ENCODE assay signal across 8 cellular contexts in the genomic region with DNA sequence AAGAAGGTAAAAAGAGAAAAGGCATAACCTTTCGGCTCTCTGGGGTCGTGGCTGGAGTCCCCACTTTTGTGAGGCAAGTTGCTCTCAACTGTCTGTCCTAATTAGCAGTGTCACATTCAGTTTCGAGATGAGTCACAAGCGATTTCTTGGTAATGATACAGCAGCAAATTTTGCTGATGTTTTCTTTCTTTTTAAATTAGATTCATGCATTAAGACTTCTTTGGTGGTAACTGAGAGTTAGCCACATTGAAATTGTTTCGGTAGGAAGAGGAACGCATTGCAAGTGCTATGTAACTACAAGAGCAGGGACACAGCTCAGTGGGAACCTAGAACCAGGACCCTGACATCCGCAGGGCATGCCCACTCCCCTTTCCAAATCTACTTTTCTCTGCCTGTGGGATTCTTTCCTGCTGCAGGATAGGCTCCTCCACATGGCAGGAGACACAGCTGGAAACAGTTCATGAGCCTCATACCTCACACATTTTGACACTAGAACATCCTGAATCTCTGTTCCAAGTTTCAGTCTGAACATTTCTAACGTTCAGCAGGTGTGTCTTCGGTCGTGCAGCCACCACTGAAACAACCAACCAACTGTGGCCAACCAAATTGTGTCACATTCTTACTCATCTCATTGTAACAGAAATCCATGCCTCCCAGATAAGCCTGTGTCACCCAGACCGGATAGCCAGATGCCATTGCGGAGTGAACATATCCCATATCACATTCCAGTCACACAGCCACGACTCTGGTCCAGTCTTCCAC.
DNase-seq lines count a peak whose midpoint lies in the region; ATAC-seq, FAIRE-seq and TF ChIP-seq lines count a peak whose summit lies in the region.
"Had no signal": no experiment of that assay in that cellular context is flagged by ENCODE, and none has a peak within 500 bp of the region (broad histone marks: within the 10 kb centered on the region; RNA-seq: fewer than 3 reads in every experiment).

No MANE protein-coding gene starts in this region.

- H3K4me3 Mint-ChIP-seq in WTC11 = no peak overlapping the region
- H3K4me3 Mint-ChIP-seq in nephron progenitor cell = no peak overlapping the region
- H3K4me3 Mint-ChIP-seq: activated naive CD4-positive, alpha-beta T cell treated with anti-CD3 and anti-CD28 coated beads, Interleukin-2, amount 10 ng/mL, durations not matched to agents 7 days and 5 days had no signal

- H3K4me1 Mint-ChIP-seq in WTC11 (0 out of 2 replicates have a peak, but pooled peaks cover 3% of the 10 kb centered on the region), nephron progenitor cell (no peaks in the 10 kb centered on the region)
- H3K4me1 Mint-ChIP-seq: activated naive CD4-positive, alpha-beta T cell treated with anti-CD3 and anti-CD28 coated beads, Interleukin-2, amount 10 ng/mL, durations not matched to agents 7 days and 5 days had no signal

- TF ChIP-seq CTCF in GM12878 (IDR thresholded peaks at IDR 0.05 in 2 of 3, conservative IDR thresholded peaks at IDR 0.05 in 1 of 3; ENCODE audit: control insufficient read depth in 2 of 3, extremely low read depth in 1 of 3, insufficient read depth in 1 of 3, low read depth in 3 of 3, low read length in 3 of 3) (no peak), WTC11 (IDR thresholded peaks at IDR 0.05) (no peak), nephron progenitor cell (IDR thresholded peaks at IDR 0.05) (no peak)

- H4K20me1 ChIP-seq in GM12878 (ENCODE audit: control insufficient read depth, insufficient read depth) = no peaks in the 10 kb centered on the region

- peak; percentile 88 for FAIRE-seq in GM12878 (lab: Jason Lieb, UNC)

- peak; percentile 64 to 95 for TF ChIP-seq EP300 in GM12878 (IDR thresholded peaks at IDR 0.05; ENCODE audit: borderline replicate concordance in 1 of 2, control insufficient read depth in 1 of 2, low read depth in 2 of 2, low read length in 2 of 2)

- H3K4me3 ChIP-seq in GM12878 = peak overlapping the region; percentile 51

- DNase-seq in GM12878 (ENCODE audit: low read depth, low spot score) = peak; percentile 91
- no peak for DNase-seq in left colon
- DNase-seq in WTC11 (ENCODE audit: low spot score) = no peak
- DNase-seq in nephron progenitor cell = no peak
- DNase-seq: activated naive CD4-positive, alpha-beta T cell treated with anti-CD3 and anti-CD28 coated beads, Interleukin-2, amount 10 ng/mL, durations not matched to agents 7 days and 5 days had no signal

- ATAC-seq in GM18867 (IDR thresholded peaks at IDR 0.05; ENCODE audit: unreplicated experiment) (peak; percentile 84), GM21423 (IDR thresholded peaks at IDR 0.05; ENCODE audit: unreplicated experiment) (peak; percentile 60), HG03103 (IDR thresholded peaks at IDR 0.05; ENCODE audit: low read depth, unreplicated experiment) (peak; percentile 69), GM12878 (peak; percentile 88), left colon (no peak), WTC11 (no peak)

- H3K27ac ChIP-seq in GM12878 (ENCODE audit: control insufficient read depth, insufficient read depth) = peak overlapping the region; percentile 91

- no peaks in the 10 kb centered on the region for H3K79me2 ChIP-seq in GM12878 (ENCODE audit: control insufficient read depth, insufficient read depth, low read length)

- intact Hi-C loops in GM12878 (cut with micrococcal nuclease; ENCODE audit: unreplicated experiment) (loop anchor here (1.0 to 5.0 kb wide), 2 partner anchors 44 to 466 kb away; no protein-coding TSS in a partner anchor), left colon (cut with DNase I, micrococcal nuclease) (no loop called here)

- no peaks in the 10 kb centered on the region for H3K9me3 Mint-ChIP-seq in WTC11
- H3K9me3 Mint-ChIP-seq in nephron progenitor cell = no peaks in the 10 kb centered on the region

- no peak for TF ChIP-seq POLR2A in GM12878 (IDR thresholded peaks at IDR 0.05; ENCODE audit: low read depth, low read length)

- H3K36me3 ChIP-seq in GM12878 (ENCODE audit: control insufficient read depth in 2 of 2, insufficient read depth in 2 of 2, low read length in 1 of 2) = no peaks in the 10 kb centered on the region

- H3K27me3 ChIP-seq in GM12878 (replicated peaks in 1 of 2; ENCODE audit: control insufficient read depth in 2 of 2, insufficient read depth in 2 of 2, low read length in 1 of 2) = no peaks in the 10 kb centered on the region

- in situ Hi-C loops in GM12878 (cut with MboI) = loop anchor here (10.0 kb wide), 1 partner anchor 473 kb away; no protein-coding TSS in a partner anchor

- H3K9ac ChIP-seq in GM12878 (ENCODE audit: control insufficient read depth, insufficient read depth, low read length) = peak overlapping the region; percentile 21; the same call in 1 of the 2 replicates

- POLR2A ChIA-PET in GM12878 (lab: Charles Lee) (no interaction called here), WTC11 (lab: Charles Lee) (no interaction called here)

- H2AFZ ChIP-seq in GM12878 (ENCODE audit: control insufficient read depth, low read depth, low read length) = no peak overlapping the region

- peak overlapping the region; percentile 92 for H3K4me2 ChIP-seq in GM12878 (ENCODE audit: control insufficient read depth, insufficient read depth)

- H3K36me3 Mint-ChIP-seq in WTC11 (no peaks in the 10 kb centered on the region), nephron progenitor cell (ENCODE audit: low read depth) (no peaks in the 10 kb centered on the region)
- H3K36me3 Mint-ChIP-seq: activated naive CD4-positive, alpha-beta T cell treated with anti-CD3 and anti-CD28 coated beads, Interleukin-2, amount 10 ng/mL, durations not matched to agents 7 days and 5 days had no signal

- 18% methylated on average over 13 of the region's 13 CpGs for WGBS in GM12878 (ENCODE audit: insufficient coverage, insufficient replicate concordance, low lambda C conversion rate, missing lambda C conversion rate)

- BruUV-seq in GM12878 (replicated peaks; lab: Mats Ljungman, UMichigan) = no TSS peak

- RAD21 ChIA-PET in GM12878 (lab: Charles Lee; ENCODE audit: unreplicated experiment) = no interaction called here

- CTCF ChIA-PET in GM12878 (lab: Yijun Ruan, JAX) = interaction anchor here (1.3 kb wide), 1 partner anchor 46 kb away, joined by 4 read pairs; no protein-coding TSS in a partner anchor
- CTCF ChIA-PET in WTC11 (lab: Charles Lee) = no interaction called here

- no peaks in the 10 kb centered on the region; the same call in 1 of the 3 replicates for H3K9me3 ChIP-seq in GM12878 (replicated peaks; ENCODE audit: control insufficient read depth, insufficient read depth, low read length)

- peaks cover 44% of the 10 kb centered on the region for H3K4me1 ChIP-seq in GM12878 (ENCODE audit: control insufficient read depth, insufficient read depth, low read length)

- H3K27ac Mint-ChIP-seq in WTC11 (no peak overlapping the region), nephron progenitor cell (no peak overlapping the region)
- H3K27ac Mint-ChIP-seq: activated naive CD4-positive, alpha-beta T cell treated with anti-CD3 and anti-CD28 coated beads, Interleukin-2, amount 10 ng/mL, durations not matched to agents 7 days and 5 days had no signal

- no peak for TF ChIP-seq RAD21 in GM12878 (IDR thresholded peaks at IDR 0.05; ENCODE audit: insufficient read depth, low read depth, low read length)

- SMC1A ChIA-PET in GM12878 (lab: Charles Lee; ENCODE audit: uncharacterized antibody, unreplicated experiment) = interaction anchor here (2.0 to 2.1 kb wide), 2 partner anchors 10 to 16 kb away, joined by 7 to 9 read pairs; no protein-coding TSS in a partner anchor

- H3K27me3 Mint-ChIP-seq in WTC11 (ENCODE audit: low read depth) (no peaks in the 10 kb centered on the region), nephron progenitor cell (ENCODE audit: low read depth, poor library complexity) (peaks cover 32% of the 10 kb centered on the region)
- H3K27me3 Mint-ChIP-seq: activated naive CD4-positive, alpha-beta T cell treated with anti-CD3 and anti-CD28 coated beads, Interleukin-2, amount 10 ng/mL, durations not matched to agents 7 days and 5 days had no signal

TF ChIP-seq in WTC11, 78 proteins besides CTCF, POLR2A, EP300 and RAD21:
- TF ChIP-seq MYBL2 (CRISPR knock-in tag; IDR thresholded peaks at IDR 0.05) (no peak), TEAD1 (CRISPR knock-in tag; IDR thresholded peaks at IDR 0.05) (no peak), E2F5 (CRISPR knock-in tag; IDR thresholded peaks at IDR 0.05) (no peak), E2F4 (CRISPR knock-in tag; IDR thresholded peaks at IDR 0.05; ENCODE audit: borderline replicate concordance, low read depth) (no peak), NFYB (CRISPR knock-in tag; conservative IDR thresholded peaks at IDR 0.05; ENCODE audit: low read depth) (no peak), ZNF219 (CRISPR knock-in tag; IDR thresholded peaks at IDR 0.05; ENCODE audit: borderline replicate concordance) (no peak)

Comparison
In these comparisons a context has a peak if more than half of its experiments do, and no peak if none do; other contexts are left out.
1. ATAC-seq: peak in GM18867 (single experiment), GM21423 (single experiment), HG03103 (single experiment) and GM12878 (single experiment); none in left colon (single experiment) and WTC11 (single experiment).